1 cellular context compared by ENCODE assay signal in the genomic region with DNA sequence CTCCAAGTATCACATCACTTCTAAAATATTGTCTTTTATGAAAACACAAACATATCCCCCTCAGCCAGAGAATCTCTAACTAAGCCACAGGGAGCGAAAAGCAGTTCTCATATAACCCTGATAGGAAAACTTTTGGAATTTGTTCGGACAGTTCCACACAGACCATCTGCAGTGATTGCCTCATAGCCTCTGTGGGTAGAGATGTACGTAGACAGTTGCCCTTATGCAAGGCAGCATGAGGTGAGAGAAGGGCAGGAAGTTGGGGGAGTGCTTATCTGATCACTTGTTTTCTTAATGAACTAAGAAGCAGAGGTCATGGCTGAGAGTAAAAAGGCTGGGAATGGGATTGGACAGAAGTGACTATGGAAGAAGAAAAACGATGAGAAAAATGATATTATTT.
A peak's percentile ranks its signal among the peaks of the same experiment; 100 is the strongest.
TF ChIP-seq lines count a peak whose summit lies in the region.

No MANE protein-coding gene starts in this region.

TF ChIP-seq in HepG2, 621 proteins besides CTCF, POLR2A, EP300 and RAD21 (continued from another document and continues in another):
- TF ChIP-seq, protein P1, sequence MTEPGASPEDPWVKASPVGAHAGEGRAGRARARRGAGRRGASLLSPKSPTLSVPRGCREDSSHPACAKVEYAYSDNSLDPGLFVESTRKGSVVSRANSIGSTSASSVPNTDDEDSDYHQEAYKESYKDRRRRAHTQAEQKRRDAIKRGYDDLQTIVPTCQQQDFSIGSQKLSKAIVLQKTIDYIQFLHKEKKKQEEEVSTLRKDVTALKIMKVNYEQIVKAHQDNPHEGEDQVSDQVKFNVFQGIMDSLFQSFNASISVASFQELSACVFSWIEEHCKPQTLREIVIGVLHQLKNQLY (CRISPR knock-in tag; IDR thresholded peaks at IDR 0.05), result peak; percentile 97
- TF ChIP-seq ONECUT2 (CRISPR knock-in tag; IDR thresholded peaks at IDR 0.05), result peak; percentile 50; the same call in 1 of the 2 replicates
- no peak for TF ChIP-seq ZNF543 (CRISPR knock-in tag; IDR thresholded peaks at IDR 0.05)
- TF ChIP-seq TAF1 (CRISPR knock-in tag; IDR thresholded peaks at IDR 0.05), result no peak
- TF ChIP-seq, protein P2, sequence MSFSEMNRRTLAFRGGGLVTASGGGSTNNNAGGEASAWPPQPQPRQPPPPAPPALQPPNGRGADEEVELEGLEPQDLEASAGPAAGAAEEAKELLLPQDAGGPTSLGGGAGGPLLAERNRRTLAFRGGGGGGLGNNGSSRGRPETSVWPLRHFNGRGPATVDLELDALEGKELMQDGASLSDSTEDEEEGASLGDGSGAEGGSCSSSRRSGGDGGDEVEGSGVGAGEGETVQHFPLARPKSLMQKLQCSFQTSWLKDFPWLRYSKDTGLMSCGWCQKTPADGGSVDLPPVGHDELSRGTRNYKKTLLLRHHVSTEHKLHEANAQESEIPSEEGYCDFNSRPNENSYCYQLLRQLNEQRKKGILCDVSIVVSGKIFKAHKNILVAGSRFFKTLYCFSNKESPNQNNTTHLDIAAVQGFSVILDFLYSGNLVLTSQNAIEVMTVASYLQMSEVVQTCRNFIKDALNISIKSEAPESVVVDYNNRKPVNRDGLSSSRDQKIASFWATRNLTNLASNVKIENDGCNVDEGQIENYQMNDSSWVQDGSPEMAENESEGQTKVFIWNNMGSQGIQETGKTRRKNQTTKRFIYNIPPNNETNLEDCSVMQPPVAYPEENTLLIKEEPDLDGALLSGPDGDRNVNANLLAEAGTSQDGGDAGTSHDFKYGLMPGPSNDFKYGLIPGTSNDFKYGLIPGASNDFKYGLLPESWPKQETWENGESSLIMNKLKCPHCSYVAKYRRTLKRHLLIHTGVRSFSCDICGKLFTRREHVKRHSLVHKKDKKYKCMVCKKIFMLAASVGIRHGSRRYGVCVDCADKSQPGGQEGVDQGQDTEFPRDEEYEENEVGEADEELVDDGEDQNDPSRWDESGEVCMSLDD (CRISPR knock-in tag; IDR thresholded peaks at IDR 0.05; ENCODE audit: borderline replicate concordance), result no peak
- no peak for TF ChIP-seq MTA3 (CRISPR knock-in tag; IDR thresholded peaks at IDR 0.05)
- TF ChIP-seq NR1H2 (CRISPR knock-in tag; IDR thresholded peaks at IDR 0.05; ENCODE audit: borderline replicate concordance, low read depth), result peak; percentile 20; the same call in 1 of the 2 replicates
- no peak for TF ChIP-seq ZNF709 (CRISPR knock-in tag; IDR thresholded peaks at IDR 0.05)
- no peak for TF ChIP-seq ZSCAN20 (CRISPR knock-in tag; IDR thresholded peaks at IDR 0.05; ENCODE audit: borderline replicate concordance)
- TF ChIP-seq, protein P3, sequence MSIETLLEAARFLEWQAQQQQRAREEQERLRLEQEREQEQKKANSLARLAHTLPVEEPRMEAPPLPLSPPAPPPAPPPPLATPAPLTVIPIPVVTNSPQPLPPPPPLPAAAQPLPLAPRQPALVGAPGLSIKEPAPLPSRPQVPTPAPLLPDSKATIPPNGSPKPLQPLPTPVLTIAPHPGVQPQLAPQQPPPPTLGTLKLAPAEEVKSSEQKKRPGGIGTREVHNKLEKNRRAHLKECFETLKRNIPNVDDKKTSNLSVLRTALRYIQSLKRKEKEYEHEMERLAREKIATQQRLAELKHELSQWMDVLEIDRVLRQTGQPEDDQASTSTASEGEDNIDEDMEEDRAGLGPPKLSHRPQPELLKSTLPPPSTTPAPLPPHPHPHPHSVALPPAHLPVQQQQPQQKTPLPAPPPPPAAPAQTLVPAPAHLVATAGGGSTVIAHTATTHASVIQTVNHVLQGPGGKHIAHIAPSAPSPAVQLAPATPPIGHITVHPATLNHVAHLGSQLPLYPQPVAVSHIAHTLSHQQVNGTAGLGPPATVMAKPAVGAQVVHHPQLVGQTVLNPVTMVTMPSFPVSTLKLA (IDR thresholded peaks at IDR 0.05), result no peak
- TF ChIP-seq, protein P4, sequence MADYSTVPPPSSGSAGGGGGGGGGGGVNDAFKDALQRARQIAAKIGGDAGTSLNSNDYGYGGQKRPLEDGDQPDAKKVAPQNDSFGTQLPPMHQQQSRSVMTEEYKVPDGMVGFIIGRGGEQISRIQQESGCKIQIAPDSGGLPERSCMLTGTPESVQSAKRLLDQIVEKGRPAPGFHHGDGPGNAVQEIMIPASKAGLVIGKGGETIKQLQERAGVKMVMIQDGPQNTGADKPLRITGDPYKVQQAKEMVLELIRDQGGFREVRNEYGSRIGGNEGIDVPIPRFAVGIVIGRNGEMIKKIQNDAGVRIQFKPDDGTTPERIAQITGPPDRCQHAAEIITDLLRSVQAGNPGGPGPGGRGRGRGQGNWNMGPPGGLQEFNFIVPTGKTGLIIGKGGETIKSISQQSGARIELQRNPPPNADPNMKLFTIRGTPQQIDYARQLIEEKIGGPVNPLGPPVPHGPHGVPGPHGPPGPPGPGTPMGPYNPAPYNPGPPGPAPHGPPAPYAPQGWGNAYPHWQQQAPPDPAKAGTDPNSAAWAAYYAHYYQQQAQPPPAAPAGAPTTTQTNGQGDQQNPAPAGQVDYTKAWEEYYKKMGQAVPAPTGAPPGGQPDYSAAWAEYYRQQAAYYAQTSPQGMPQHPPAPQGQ (CRISPR knock-in tag; IDR thresholded peaks at IDR 0.05; ENCODE audit: borderline replicate concordance), result no peak
- peak; percentile 96; the same call in 1 of the 2 replicates for TF ChIP-seq ZNF292 (CRISPR knock-in tag; IDR thresholded peaks at IDR 0.05; ENCODE audit: borderline replicate concordance, low read depth)
- TF ChIP-seq RARG (CRISPR knock-in tag; IDR thresholded peaks at IDR 0.05; ENCODE audit: low read depth), result no peak
- peak; percentile 99 for TF ChIP-seq SALL1 (CRISPR knock-in tag; IDR thresholded peaks at IDR 0.05)
- TF ChIP-seq, protein P5, sequence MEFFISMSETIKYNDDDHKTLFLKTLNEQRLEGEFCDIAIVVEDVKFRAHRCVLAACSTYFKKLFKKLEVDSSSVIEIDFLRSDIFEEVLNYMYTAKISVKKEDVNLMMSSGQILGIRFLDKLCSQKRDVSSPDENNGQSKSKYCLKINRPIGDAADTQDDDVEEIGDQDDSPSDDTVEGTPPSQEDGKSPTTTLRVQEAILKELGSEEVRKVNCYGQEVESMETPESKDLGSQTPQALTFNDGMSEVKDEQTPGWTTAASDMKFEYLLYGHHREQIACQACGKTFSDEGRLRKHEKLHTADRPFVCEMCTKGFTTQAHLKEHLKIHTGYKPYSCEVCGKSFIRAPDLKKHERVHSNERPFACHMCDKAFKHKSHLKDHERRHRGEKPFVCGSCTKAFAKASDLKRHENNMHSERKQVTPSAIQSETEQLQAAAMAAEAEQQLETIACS (CRISPR knock-in tag; IDR thresholded peaks at IDR 0.05), result no peak
- TF ChIP-seq, protein P6, sequence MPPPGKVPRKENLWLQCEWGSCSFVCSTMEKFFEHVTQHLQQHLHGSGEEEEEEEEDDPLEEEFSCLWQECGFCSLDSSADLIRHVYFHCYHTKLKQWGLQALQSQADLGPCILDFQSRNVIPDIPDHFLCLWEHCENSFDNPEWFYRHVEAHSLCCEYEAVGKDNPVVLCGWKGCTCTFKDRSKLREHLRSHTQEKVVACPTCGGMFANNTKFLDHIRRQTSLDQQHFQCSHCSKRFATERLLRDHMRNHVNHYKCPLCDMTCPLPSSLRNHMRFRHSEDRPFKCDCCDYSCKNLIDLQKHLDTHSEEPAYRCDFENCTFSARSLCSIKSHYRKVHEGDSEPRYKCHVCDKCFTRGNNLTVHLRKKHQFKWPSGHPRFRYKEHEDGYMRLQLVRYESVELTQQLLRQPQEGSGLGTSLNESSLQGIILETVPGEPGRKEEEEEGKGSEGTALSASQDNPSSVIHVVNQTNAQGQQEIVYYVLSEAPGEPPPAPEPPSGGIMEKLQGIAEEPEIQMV (CRISPR knock-in tag; IDR thresholded peaks at IDR 0.05; ENCODE audit: low read depth), result no peak
- no peak for TF ChIP-seq SP1 (IDR thresholded peaks at IDR 0.05)
- TF ChIP-seq SP1 (CRISPR knock-in tag; IDR thresholded peaks at IDR 0.05), result no peak
- no peak for TF ChIP-seq SP140L (CRISPR knock-in tag; IDR thresholded peaks at IDR 0.05; ENCODE audit: borderline replicate concordance)
- peak; percentile 91; the same call in 1 of the 2 replicates for TF ChIP-seq RFXANK (CRISPR knock-in tag; IDR thresholded peaks at IDR 0.05)
- no peak for TF ChIP-seq RFXAP (CRISPR knock-in tag; IDR thresholded peaks at IDR 0.05; ENCODE audit: borderline replicate concordance)
- TF ChIP-seq NFE2L2 (IDR thresholded peaks at IDR 0.05; ENCODE audit: low read length), result no peak
- TF ChIP-seq HDAC1 (CRISPR knock-in tag; IDR thresholded peaks at IDR 0.05), result peak; percentile 99
- TF ChIP-seq FOXK1 (CRISPR knock-in tag; IDR thresholded peaks at IDR 0.05; ENCODE audit: borderline replicate concordance, low read depth), result peak; percentile 92; the same call in 1 of the 2 replicates
- TF ChIP-seq, protein P7, sequence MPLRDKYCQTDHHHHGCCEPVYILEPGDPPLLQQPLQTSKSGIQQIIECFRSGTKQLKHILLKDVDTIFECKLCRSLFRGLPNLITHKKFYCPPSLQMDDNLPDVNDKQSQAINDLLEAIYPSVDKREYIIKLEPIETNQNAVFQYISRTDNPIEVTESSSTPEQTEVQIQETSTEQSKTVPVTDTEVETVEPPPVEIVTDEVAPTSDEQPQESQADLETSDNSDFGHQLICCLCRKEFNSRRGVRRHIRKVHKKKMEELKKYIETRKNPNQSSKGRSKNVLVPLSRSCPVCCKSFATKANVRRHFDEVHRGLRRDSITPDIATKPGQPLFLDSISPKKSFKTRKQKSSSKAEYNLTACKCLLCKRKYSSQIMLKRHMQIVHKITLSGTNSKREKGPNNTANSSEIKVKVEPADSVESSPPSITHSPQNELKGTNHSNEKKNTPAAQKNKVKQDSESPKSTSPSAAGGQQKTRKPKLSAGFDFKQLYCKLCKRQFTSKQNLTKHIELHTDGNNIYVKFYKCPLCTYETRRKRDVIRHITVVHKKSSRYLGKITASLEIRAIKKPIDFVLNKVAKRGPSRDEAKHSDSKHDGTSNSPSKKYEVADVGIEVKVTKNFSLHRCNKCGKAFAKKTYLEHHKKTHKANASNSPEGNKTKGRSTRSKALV (CRISPR knock-in tag; IDR thresholded peaks at IDR 0.05), result no peak
- peak; percentile 65; the same call in 1 of the 2 replicates for TF ChIP-seq ZNF878 (CRISPR knock-in tag; IDR thresholded peaks at IDR 0.05)
- TF ChIP-seq FOXA1 (IDR thresholded peaks at IDR 0.05), result no peak
- TF ChIP-seq FOXA1 (CRISPR knock-in tag; IDR thresholded peaks at IDR 0.05), result peak; percentile 89
- TF ChIP-seq SMAD9 (CRISPR knock-in tag; IDR thresholded peaks at IDR 0.05), result peak; percentile 7; the same call in 1 of the 2 replicates
- TF ChIP-seq MXD4 (CRISPR knock-in tag; IDR thresholded peaks at IDR 0.05), result peak; percentile 71
- TF ChIP-seq ZNF672 (CRISPR knock-in tag; IDR thresholded peaks at IDR 0.05), result no peak
- TF ChIP-seq, protein P8, sequence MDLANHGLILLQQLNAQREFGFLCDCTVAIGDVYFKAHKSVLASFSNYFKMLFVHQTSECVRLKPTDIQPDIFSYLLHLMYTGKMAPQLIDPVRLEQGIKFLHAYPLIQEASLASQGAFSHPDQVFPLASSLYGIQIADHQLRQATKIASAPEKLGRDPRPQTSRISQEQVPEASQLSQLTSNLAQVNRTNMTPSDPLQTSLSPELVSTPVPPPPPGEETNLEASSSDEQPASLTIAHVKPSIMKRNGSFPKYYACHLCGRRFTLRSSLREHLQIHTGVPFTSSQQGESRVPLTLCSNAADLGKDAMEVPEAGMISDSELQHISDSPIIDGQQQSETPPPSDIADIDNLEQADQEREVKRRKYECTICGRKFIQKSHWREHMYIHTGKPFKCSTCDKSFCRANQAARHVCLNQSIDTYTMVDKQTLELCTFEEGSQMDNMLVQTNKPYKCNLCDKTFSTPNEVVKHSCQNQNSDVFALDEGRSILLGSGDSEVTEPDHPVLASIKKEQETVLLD (CRISPR knock-in tag; IDR thresholded peaks at IDR 0.05; ENCODE audit: low read depth), result no peak
- TF ChIP-seq PITX1 (CRISPR knock-in tag; IDR thresholded peaks at IDR 0.05), result peak; percentile 86
- TF ChIP-seq MIER3 (CRISPR knock-in tag; IDR thresholded peaks at IDR 0.05; ENCODE audit: borderline replicate concordance), result peak; percentile 100
- TF ChIP-seq, protein P9, sequence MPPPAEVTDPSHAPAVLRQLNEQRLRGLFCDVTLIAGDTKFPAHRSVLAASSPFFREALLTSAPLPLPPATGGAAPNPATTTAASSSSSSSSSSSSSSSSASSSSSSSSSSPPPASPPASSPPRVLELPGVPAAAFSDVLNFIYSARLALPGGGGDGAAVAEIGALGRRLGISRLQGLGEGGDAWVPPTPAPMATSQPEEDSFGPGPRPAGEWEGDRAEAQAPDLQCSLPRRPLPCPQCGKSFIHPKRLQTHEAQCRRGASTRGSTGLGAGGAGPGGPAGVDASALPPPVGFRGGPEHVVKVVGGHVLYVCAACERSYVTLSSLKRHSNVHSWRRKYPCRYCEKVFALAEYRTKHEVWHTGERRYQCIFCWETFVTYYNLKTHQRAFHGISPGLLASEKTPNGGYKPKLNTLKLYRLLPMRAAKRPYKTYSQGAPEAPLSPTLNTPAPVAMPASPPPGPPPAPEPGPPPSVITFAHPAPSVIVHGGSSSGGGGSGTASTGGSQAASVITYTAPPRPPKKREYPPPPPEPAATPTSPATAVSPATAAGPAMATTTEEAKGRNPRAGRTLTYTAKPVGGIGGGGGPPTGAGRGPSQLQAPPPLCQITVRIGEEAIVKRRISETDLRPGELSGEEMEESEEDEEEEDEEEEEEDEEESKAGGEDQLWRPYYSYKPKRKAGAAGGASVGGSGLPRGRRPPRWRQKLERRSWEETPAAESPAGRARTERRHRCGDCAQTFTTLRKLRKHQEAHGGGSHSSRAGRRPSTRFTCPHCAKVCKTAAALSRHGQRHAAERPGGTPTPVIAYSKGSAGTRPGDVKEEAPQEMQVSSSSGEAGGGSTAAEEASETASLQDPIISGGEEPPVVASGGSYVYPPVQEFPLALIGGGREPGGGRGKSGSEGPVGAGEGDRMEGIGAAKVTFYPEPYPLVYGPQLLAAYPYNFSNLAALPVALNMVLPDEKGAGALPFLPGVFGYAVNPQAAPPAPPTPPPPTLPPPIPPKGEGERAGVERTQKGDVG (CRISPR knock-in tag; IDR thresholded peaks at IDR 0.05; ENCODE audit: borderline replicate concordance), result no peak
- TF ChIP-seq ZNF841 (CRISPR knock-in tag; IDR thresholded peaks at IDR 0.05; ENCODE audit: borderline replicate concordance), result no peak
- no peak for TF ChIP-seq SMAD1 (CRISPR knock-in tag; IDR thresholded peaks at IDR 0.05; ENCODE audit: borderline replicate concordance, low read depth)
- peak; percentile 80 for TF ChIP-seq SOX13 (IDR thresholded peaks at IDR 0.05)
- TF ChIP-seq SOX13 (CRISPR knock-in tag; conservative IDR thresholded peaks at IDR 0.05 in 1 of 2, IDR thresholded peaks at IDR 0.05 in 1 of 2), result peak in 1 of 2 experiments; percentile 96; a peak in 2 of 4 replicates
- no peak for TF ChIP-seq GABPA (IDR thresholded peaks at IDR 0.05; ENCODE audit: low read depth, low read length)
- TF ChIP-seq GABPA (CRISPR knock-in tag; IDR thresholded peaks at IDR 0.05; ENCODE audit: low read depth), result peak; percentile 76
- peak; percentile 84; the same call in 1 of the 2 replicates for TF ChIP-seq ZBTB7B (CRISPR knock-in tag; IDR thresholded peaks at IDR 0.05)
